17 cellular contexts compared by ENCODE assay signal in genomic region chr20:61665746-61666470, GRCh38.
A peak's percentile ranks its signal among the peaks of the same experiment; 100 is the strongest.
DNase-seq lines count a peak whose midpoint lies in the region; ATAC-seq and TF ChIP-seq lines count a peak whose summit lies in the region.
"Had no signal": no experiment of that assay in that cellular context is flagged by ENCODE, and none has a peak within 500 bp of the region (broad histone marks: within the 10 kb centered on the region; RNA-seq: fewer than 3 reads in every experiment).

No MANE protein-coding gene starts in this region.

- H3K27ac ChIP-seq in left ventricle myocardium inferior (replicated peaks) (no peak overlapping the region), IMR-90 (ENCODE audit: insufficient read depth, low read length) (no peak overlapping the region), mesenchymal stem cell (ENCODE audit: low read length, poor library complexity, severe bottlenecking) (no peak overlapping the region), tibial artery (no peak overlapping the region)
- no peak overlapping the region for H3K27ac ChIP-seq in CD4-positive, alpha-beta T cell (ENCODE audit: low read depth, low read length)

- H3K4me1 ChIP-seq in left ventricle myocardium inferior (no peaks in the 10 kb centered on the region), IMR-90 (ENCODE audit: control insufficient read depth, insufficient read depth, low read length) (no peaks in the 10 kb centered on the region), mesenchymal stem cell (ENCODE audit: control insufficient read depth, insufficient read depth, low read depth, low read length) (no peaks in the 10 kb centered on the region), tibial artery (no peaks in the 10 kb centered on the region)
- H3K4me1 ChIP-seq: HAP-1 had no signal

- H4K91ac ChIP-seq in IMR-90 (ENCODE audit: insufficient read depth, low read depth, low read length): no peak overlapping the region
- H4K91ac ChIP-seq in mesenchymal stem cell (ENCODE audit: low read length): no peak overlapping the region

- H3K14ac ChIP-seq in IMR-90 (replicated peaks; ENCODE audit: low read depth, low read length) (no peak overlapping the region), mesenchymal stem cell (ENCODE audit: low read length in 2 of 2) (no peak overlapping the region)

- WGBS in IMR-90 (ENCODE audit: extremely low coverage in 2 of 2, insufficient read length in 1 of 2), 2 experiments: 40% methylated on average over 15 of the region's 22 CpGs; no CpG with 5 or more reads in 1 of the 2 experiments
- WGBS in mesenchymal stem cell: 86% methylated on average over 22 of the region's 22 CpGs

- H3K23ac ChIP-seq in IMR-90 (ENCODE audit: low read depth, low read length) (no peak overlapping the region), mesenchymal stem cell (ENCODE audit: low read length in 2 of 2) (no peak overlapping the region)

- no peak overlapping the region for H3K18ac ChIP-seq in IMR-90 (ENCODE audit: low read depth, low read length)
- no peak overlapping the region for H3K18ac ChIP-seq in mesenchymal stem cell (ENCODE audit: low read depth in 1 of 2, low read length in 2 of 2)

- TF ChIP-seq CTCF in left ventricle myocardium inferior (IDR thresholded peaks at IDR 0.05; ENCODE audit: borderline replicate concordance): no peak
- no peak for TF ChIP-seq CTCF in IMR-90 (conservative IDR thresholded peaks at IDR 0.05; ENCODE audit: low read depth, low read length)
- no peak for TF ChIP-seq CTCF in CD4-positive, alpha-beta T cell (IDR thresholded peaks at IDR 0.05)
- no peak for TF ChIP-seq CTCF in tibial artery (IDR thresholded peaks at IDR 0.05)

- H3K27me3 Mint-ChIP-seq in activated CD4-positive, alpha-beta T cell treated with anti-CD3 and anti-CD28 coated beads, Interleukin-2, amount 10 ng/mL, durations not matched to agents 24 days and 14 days: no peaks in the 10 kb centered on the region
- H3K27me3 Mint-ChIP-seq in CD4-positive, alpha-beta T cell: no peaks in the 10 kb centered on the region
- H3K27me3 Mint-ChIP-seq: CD4-positive, alpha-beta memory T cell had no signal

- no peak overlapping the region for H2AK5ac ChIP-seq in IMR-90 (ENCODE audit: low read depth, low read length)
- H2AK5ac ChIP-seq in mesenchymal stem cell (ENCODE audit: low read length, severe bottlenecking): no peak overlapping the region

- no peak overlapping the region for H2AK9ac ChIP-seq in IMR-90 (replicated peaks; ENCODE audit: low read depth, low read length, poor library complexity)

- no peak overlapping the region for H3K56ac ChIP-seq in IMR-90 (ENCODE audit: extremely low read depth, insufficient read depth, low read length)

- H2AFZ ChIP-seq in IMR-90 (replicated peaks; ENCODE audit: low read length, poor library complexity) (peak overlapping the region; percentile 33), mesenchymal stem cell (ENCODE audit: low read depth, low read length) (peak overlapping the region; percentile 19)
- H2AFZ ChIP-seq: GM23338 had no signal

- H2BK20ac ChIP-seq in IMR-90 (ENCODE audit: low read depth, low read length): no peak overlapping the region

- H3K4ac ChIP-seq in IMR-90 (ENCODE audit: low read depth, low read length) (no peak overlapping the region), mesenchymal stem cell (ENCODE audit: low read depth in 1 of 2, low read length in 2 of 2) (no peak overlapping the region)

- CTCF ChIA-PET in IMR-90 (lab: Yijun Ruan, JAX): no interaction called here
- CTCF ChIA-PET in CD4-positive, alpha-beta T cell (lab: Charles Lee): no interaction called here

- H3K9ac ChIP-seq in IMR-90 (ENCODE audit: low read depth, low read length) (no peak overlapping the region), mesenchymal stem cell (ENCODE audit: low read length) (no peak overlapping the region)

- H4K8ac ChIP-seq in IMR-90 (ENCODE audit: low read depth in 2 of 2, low read length in 2 of 2): no peak overlapping the region
- no peak overlapping the region for H4K8ac ChIP-seq in mesenchymal stem cell (ENCODE audit: low read length)

- intact Hi-C loops in left ventricle myocardium superior (cut with micrococcal nuclease) (no loop called here), left ventricle myocardium inferior (cut with micrococcal nuclease) (no loop called here), IMR-90 (cut with micrococcal nuclease) (no loop called here), tibial artery (cut with DNase I; ENCODE audit: low total_unique reads) (no loop called here)
- intact Hi-C loops in activated CD4-positive, alpha-beta T cell treated with anti-CD3 and anti-CD28 coated beads, Interleukin-2, amount 10 ng/mL, durations not matched to agents 24 days and 14 days (cut with micrococcal nuclease): no loop called here
- intact Hi-C loops in CD4-positive, alpha-beta T cell (cut with DNase I, micrococcal nuclease): no loop called here

- peaks cover 92% of the 10 kb centered on the region for H3K27me3 ChIP-seq in left ventricle myocardium inferior (ENCODE audit: low read depth)
- no peaks in the 10 kb centered on the region; the same call in 1 of the 2 replicates for H3K27me3 ChIP-seq in IMR-90 (ENCODE audit: control insufficient read depth, insufficient read depth, low read length)
- peaks cover 0 to 3% of the 10 kb centered on the region in 2 experiments for H3K27me3 ChIP-seq in mesenchymal stem cell (ENCODE audit: control insufficient read depth in 1 of 2, insufficient read depth in 1 of 2, low read length in 2 of 2)
- H3K27me3 ChIP-seq in CD4-positive, alpha-beta T cell (ENCODE audit: control insufficient read depth, insufficient read depth, low read length): no peaks in the 10 kb centered on the region
- peaks cover 0 to 21% of the 10 kb centered on the region in 2 donors for H3K27me3 ChIP-seq in tibial artery

- POLR2A ChIA-PET in IMR-90 (lab: Charles Lee; ENCODE audit: unreplicated experiment): no interaction called here
- POLR2A ChIA-PET in CD4-positive, alpha-beta T cell (lab: Charles Lee): no interaction called here

- H3K79me1 ChIP-seq in IMR-90 (ENCODE audit: low read depth in 1 of 2, low read length in 2 of 2) (no peaks in the 10 kb centered on the region), mesenchymal stem cell (replicated peaks; ENCODE audit: low read length, poor library complexity, severe bottlenecking) (no peaks in the 10 kb centered on the region)

- H3K4me2 ChIP-seq in IMR-90 (ENCODE audit: low read depth, low read length) (no peak overlapping the region), mesenchymal stem cell (ENCODE audit: low read length, poor library complexity, severe bottlenecking) (no peak overlapping the region)
- H3K4me2 ChIP-seq: GM23338 had no signal

- no peaks in the 10 kb centered on the region for H4K20me1 ChIP-seq in IMR-90 (ENCODE audit: insufficient read depth, low read length)

- no peak for TF ChIP-seq POLR2A in IMR-90 (IDR thresholded peaks at IDR 0.05; ENCODE audit: low read depth, low read length)

- H2BK15ac ChIP-seq in IMR-90 (ENCODE audit: low read depth, low read length) (no peak overlapping the region), mesenchymal stem cell (ENCODE audit: low read depth, poor library complexity, severe bottlenecking) (no peak overlapping the region)

- H3K4me3 Mint-ChIP-seq in activated CD4-positive, alpha-beta T cell treated with anti-CD3 and anti-CD28 coated beads, Interleukin-2, amount 10 ng/mL, durations not matched to agents 24 days and 14 days: no peak overlapping the region
- H3K4me3 Mint-ChIP-seq in CD4-positive, alpha-beta T cell: no peak overlapping the region
- H3K4me3 Mint-ChIP-seq: CD14-positive monocyte; CD4-positive, alpha-beta memory T cell; GM23338; HFFc6 had no signal

- DNase-seq in left ventricle myocardium superior (peak; percentile 8), left ventricle myocardium inferior (no peak), IMR-90 (no peak), mesenchymal stem cell (no peak), tibial artery (no peak)
- no peak for DNase-seq in activated CD4-positive, alpha-beta T cell treated with anti-CD3 and anti-CD28 coated beads, Interleukin-2, amount 10 ng/mL, durations not matched to agents 24 days and 14 days
- no peak for DNase-seq in CD4-positive, alpha-beta T cell
- DNase-seq: Calu3; CD4-positive, alpha-beta memory T cell; COR-L47; DMS53; DMS79 treated with DMSO at 0.1 percent for 48 hours; GF-D8; HFFc6 had no signal

- H2BK5ac ChIP-seq in IMR-90 (ENCODE audit: low read depth, low read length, poor library complexity, severe bottlenecking) (no peak overlapping the region), mesenchymal stem cell (ENCODE audit: low read depth, low read length, poor library complexity, severe bottlenecking) (no peak overlapping the region)

- TF ChIP-seq RAD21 in IMR-90 (IDR thresholded peaks at IDR 0.05; ENCODE audit: low read length): no peak

- no peaks in the 10 kb centered on the region for H3K36me3 ChIP-seq in left ventricle myocardium inferior
- H3K36me3 ChIP-seq in IMR-90 (ENCODE audit: control insufficient read depth, insufficient read depth, low read length): no peaks in the 10 kb centered on the region
- H3K36me3 ChIP-seq in mesenchymal stem cell (ENCODE audit: control insufficient read depth in 1 of 2, insufficient read depth in 2 of 2, low read depth in 1 of 2, low read length in 2 of 2): peaks cover 0 to 3% of the 10 kb centered on the region in 2 experiments
- no peaks in the 10 kb centered on the region for H3K36me3 ChIP-seq in tibial artery
- H3K36me3 ChIP-seq: HAP-1 had no signal

- no peaks in the 10 kb centered on the region for H3K36me3 Mint-ChIP-seq in activated CD4-positive, alpha-beta T cell treated with anti-CD3 and anti-CD28 coated beads, Interleukin-2, amount 10 ng/mL, durations not matched to agents 24 days and 14 days (ENCODE audit: low read depth)
- no peaks in the 10 kb centered on the region for H3K36me3 Mint-ChIP-seq in CD4-positive, alpha-beta T cell (ENCODE audit: low read depth)
- H3K36me3 Mint-ChIP-seq: CD14-positive monocyte; CD4-positive, alpha-beta memory T cell had no signal

- no peaks in the 10 kb centered on the region for H3K4me1 Mint-ChIP-seq in activated CD4-positive, alpha-beta T cell treated with anti-CD3 and anti-CD28 coated beads, Interleukin-2, amount 10 ng/mL, durations not matched to agents 24 days and 14 days
- no peaks in the 10 kb centered on the region for H3K4me1 Mint-ChIP-seq in CD4-positive, alpha-beta T cell (ENCODE audit: low read depth)
- H3K4me1 Mint-ChIP-seq: CD14-positive monocyte; CD4-positive, alpha-beta memory T cell; GM23338 had no signal

- H3K9me3 ChIP-seq in left ventricle myocardium inferior (replicated peaks) (no peaks in the 10 kb centered on the region), IMR-90 (ENCODE audit: control insufficient read depth, insufficient read depth, low read length) (peaks cover 7% of the 10 kb centered on the region; the same call in 1 of the 2 replicates), mesenchymal stem cell (ENCODE audit: control insufficient read depth, low read length) (peaks cover 4% of the 10 kb centered on the region), tibial artery (no peaks in the 10 kb centered on the region)
- no peaks in the 10 kb centered on the region for H3K9me3 ChIP-seq in CD4-positive, alpha-beta T cell (ENCODE audit: control insufficient read depth, low read length)
- H3K9me3 ChIP-seq: HAP-1 had no signal

- no peak overlapping the region for H3K4me3 ChIP-seq in left ventricle myocardium inferior
- no peak overlapping the region for H3K4me3 ChIP-seq in IMR-90 (ENCODE audit: insufficient read depth, low read depth, low read length)
- no peak overlapping the region for H3K4me3 ChIP-seq in mesenchymal stem cell (ENCODE audit: insufficient read depth in 1 of 2, low read depth in 1 of 2, low read length in 2 of 2)
- no peak overlapping the region for H3K4me3 ChIP-seq in tibial artery
- H3K4me3 ChIP-seq: GM23338, HAP-1 had no signal

- H3K27ac Mint-ChIP-seq in activated CD4-positive, alpha-beta T cell treated with anti-CD3 and anti-CD28 coated beads, Interleukin-2, amount 10 ng/mL, durations not matched to agents 24 days and 14 days: no peak overlapping the region
- H3K27ac Mint-ChIP-seq in CD4-positive, alpha-beta T cell: no peak overlapping the region
- H3K27ac Mint-ChIP-seq: CD14-positive monocyte; CD4-positive, alpha-beta memory T cell; GM23338; HFFc6 had no signal

- no peak for ATAC-seq in left ventricle myocardium superior
- no peak for ATAC-seq in IMR-90 (ENCODE audit: low read depth)
- no peak for ATAC-seq in CD4-positive, alpha-beta T cell (ENCODE audit: poor library complexity)
- ATAC-seq: GM23338 had no signal

- BruUV-seq in IMR-90 (replicated peaks; lab: Mats Ljungman, UMichigan): no TSS peak

- in situ Hi-C loops in IMR-90 (cut with MboI; ENCODE audit: low sequenced_read_pairs): no loop called here

- H4K5ac ChIP-seq in IMR-90 (ENCODE audit: low read depth, low read length): no peak overlapping the region

- no peaks in the 10 kb centered on the region for H3K9me1 ChIP-seq in IMR-90 (ENCODE audit: insufficient read depth, low read length)

- H2BK12ac ChIP-seq in mesenchymal stem cell (ENCODE audit: low read length in 2 of 2): no peak overlapping the region

- H2BK120ac ChIP-seq in IMR-90 (ENCODE audit: low read depth, low read length) (no peak overlapping the region), mesenchymal stem cell (ENCODE audit: low read depth, low read length) (no peak overlapping the region)

- dilution Hi-C loops in IMR-90 (cut with HindIII; ENCODE audit: low sequenced_read_pairs, unreplicated experiment): no loop called here

- no peaks in the 10 kb centered on the region for H3K9me3 Mint-ChIP-seq in activated CD4-positive, alpha-beta T cell treated with anti-CD3 and anti-CD28 coated beads, Interleukin-2, amount 10 ng/mL, durations not matched to agents 24 days and 14 days
- no peaks in the 10 kb centered on the region for H3K9me3 Mint-ChIP-seq in CD4-positive, alpha-beta T cell
- H3K9me3 Mint-ChIP-seq: CD4-positive, alpha-beta memory T cell; GM23338 had no signal
